ENCODE assay signal across 8 cellular contexts in the genomic region with DNA sequence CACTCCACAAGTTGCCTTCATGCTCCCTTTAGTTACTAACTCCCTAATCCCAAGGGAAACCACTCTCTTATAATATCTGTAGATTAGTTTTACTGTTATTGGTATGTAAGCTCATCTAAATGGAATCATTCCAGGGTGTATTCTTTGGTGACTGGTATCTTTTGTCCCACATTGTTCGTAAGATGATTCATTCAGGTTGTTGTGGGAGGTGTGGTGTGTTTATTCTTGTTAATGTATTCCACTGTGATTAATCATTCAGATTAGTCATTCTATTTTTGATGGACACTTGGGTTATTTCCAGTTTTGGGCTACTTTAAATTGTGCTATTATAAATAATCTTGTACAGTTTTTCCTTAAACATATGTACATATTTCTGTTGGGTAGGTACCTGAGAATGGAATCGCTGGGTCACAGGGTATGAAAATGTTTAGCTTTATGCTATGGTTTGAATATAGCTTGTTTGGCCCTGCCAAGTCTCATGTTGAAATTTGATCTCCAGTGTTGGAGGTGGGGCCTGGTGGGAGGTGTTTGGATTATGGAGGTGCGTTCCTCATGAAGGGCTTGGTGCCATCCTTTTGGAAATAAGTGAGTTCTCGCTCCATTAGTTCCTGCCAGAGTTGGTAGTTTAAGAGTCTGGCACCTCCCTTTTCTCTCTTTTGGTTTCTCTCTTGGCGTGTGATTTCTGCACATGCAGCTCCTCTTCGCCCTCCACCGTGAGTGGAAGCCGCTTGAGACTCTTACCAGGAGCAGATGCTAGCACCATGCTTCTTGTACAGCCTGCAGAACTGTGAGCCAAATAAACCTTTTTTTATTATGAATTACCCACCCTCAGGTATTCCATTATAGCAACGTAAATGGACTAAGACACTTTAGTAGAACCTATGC. TPM values are rescaled to one million over a fixed set of nuclear protein-coding genes. Genes with fewer than 3 reads are reported as not detected.
A peak's percentile ranks its signal among the peaks of the same experiment; 100 is the strongest.
DNase-seq lines count a peak whose midpoint lies in the region; ATAC-seq, FAIRE-seq and TF ChIP-seq lines count a peak whose summit lies in the region.
"Had no signal": no experiment of that assay in that cellular context is flagged by ENCODE, and none has a peak within 500 bp of the region (broad histone marks: within the 10 kb centered on the region; RNA-seq: fewer than 3 reads in every experiment).

No MANE protein-coding gene starts in this region.

- FAIRE-seq in HTR-8/SVneo (lab: Jason Lieb, UNC), result no peak

- DNase-seq in Daoy (ENCODE audit: low read depth) (peak; percentile 72), HTR-8/SVneo (ENCODE audit: insufficient read length, low spot score) (peak; percentile 53), astrocyte of the cerebellum (ENCODE audit: low read depth) (peak; percentile 45), myocyte (ENCODE audit: low read depth) (peak; percentile 73), SKM-1 treated with dmso at 0.1 percent for 144 hours (lab: John Stamatoyannopoulos, UW; ENCODE audit: unreplicated experiment) (no peak), coronary artery (ENCODE audit: low spot score) (no peak)
- DNase-seq: RPMI8226 had no signal

- no peak for TF ChIP-seq CTCF in astrocyte of the cerebellum (IDR thresholded peaks at IDR 0.05; ENCODE audit: low read depth, low read length, missing control alignments)
- TF ChIP-seq CTCF in coronary artery (IDR thresholded peaks at IDR 0.05), result no peak

- no peak overlapping the region for H3K27ac ChIP-seq in coronary artery

- no peak for ATAC-seq in GM18868 (IDR thresholded peaks at IDR 0.05; ENCODE audit: unreplicated experiment)

- no peak overlapping the region for H3K4me3 ChIP-seq in astrocyte of the cerebellum (ENCODE audit: low read depth, low read length)
- no peak overlapping the region for H3K4me3 ChIP-seq in coronary artery

- in situ Hi-C loops in astrocyte of the cerebellum (cut with HindIII; ENCODE audit: low sequenced_read_pairs), result no loop called here

RNA-seq across cellular contexts. Expression of a gene that starts 13.8 kb away (rescaled TPM):
- total RNA-seq in Daoy (2014; rRNA removed; shearing (Covaris generic)), result 4.6 and 8.2 TPM in 2 replicates
- total RNA-seq in myocyte, result 12.3 and 16.7 TPM in 2 replicates
- 9.6 TPM for polyA plus RNA-seq in myocyte (2012)

Comparison
In these comparisons a context has a peak if more than half of its experiments do, and no peak if none do; other contexts are left out.
1. DNase-seq: peak in Daoy (single experiment), HTR-8/SVneo (single experiment), astrocyte of the cerebellum (single experiment) and myocyte (single experiment); none in SKM-1 treated with dmso at 0.1 percent for 144 hours (single experiment) and coronary artery (single experiment).